ENCODE assay signal across 12 cellular contexts in genomic region chr4:2057382-2058065, GRCh38. TPM values are rescaled to one million over a fixed set of nuclear protein-coding genes. Genes with fewer than 3 reads are reported as not detected.
DNase-seq lines count a peak whose midpoint lies in the region; ATAC-seq and TF ChIP-seq lines count a peak whose summit lies in the region.
"Had no signal": no experiment of that assay in that cellular context is flagged by ENCODE, and none has a peak within 500 bp of the region (broad histone marks: within the 10 kb centered on the region; RNA-seq: fewer than 3 reads in every experiment).

No MANE protein-coding gene starts in this region.

- H3K79me1 ChIP-seq in trophoblast cell (ENCODE audit: low read length), result no peaks in the 10 kb centered on the region

- H3K27ac Mint-ChIP-seq in T-helper 17 cell (no peak overlapping the region), endodermal cell (no peak overlapping the region)
- H3K27ac Mint-ChIP-seq: dendritic cell treated with granulocyte-macrophage colony-stimulating factor and Interleukin-4, amounts not matched to agents 40 ng/mL and 50 ng/mL, for 4 days had no signal

- no peaks in the 10 kb centered on the region for H3K4me1 ChIP-seq in endodermal cell (ENCODE audit: control insufficient read depth, insufficient read depth, low read length)
- H3K4me1 ChIP-seq in trophoblast cell (ENCODE audit: control insufficient read depth in 1 of 2, insufficient read depth in 2 of 2, low read length in 2 of 2), result peaks cover 3 to 5% of the 10 kb centered on the region in 2 experiments

- H3K14ac ChIP-seq in trophoblast cell (ENCODE audit: low read length), result no peak overlapping the region

- H3K4me2 ChIP-seq in trophoblast cell (ENCODE audit: low read length), result no peak overlapping the region

- no peak overlapping the region for H2AK5ac ChIP-seq in trophoblast cell (ENCODE audit: low read length)

- no peak overlapping the region for H2BK5ac ChIP-seq in trophoblast cell (ENCODE audit: low read depth, low read length, poor library complexity)

- H4K91ac ChIP-seq in trophoblast cell (ENCODE audit: low read depth, low read length), result no peak overlapping the region

- no peak overlapping the region for H2AFZ ChIP-seq in trophoblast cell (ENCODE audit: insufficient read depth, low read length, poor library complexity)

- H3K27me3 ChIP-seq in endodermal cell (ENCODE audit: control insufficient read depth, insufficient read depth, low read length, poor library complexity, severe bottlenecking), result peaks cover 63% of the 10 kb centered on the region
- peaks cover 43% of the 10 kb centered on the region for H3K27me3 ChIP-seq in trophoblast cell (ENCODE audit: insufficient read depth, low read length)

- H4K12ac ChIP-seq in trophoblast cell (ENCODE audit: low read depth, low read length), result no peak overlapping the region

- no peak overlapping the region for H3K18ac ChIP-seq in trophoblast cell (ENCODE audit: low read length)

- no peaks in the 10 kb centered on the region for H3K36me3 ChIP-seq in endodermal cell (ENCODE audit: control insufficient read depth, insufficient read depth, low read length)
- H3K36me3 ChIP-seq in trophoblast cell (ENCODE audit: control insufficient read depth in 1 of 2, insufficient read depth in 2 of 2, low read length in 2 of 2), result no peaks in the 10 kb centered on the region

- no peak overlapping the region for H2BK12ac ChIP-seq in trophoblast cell (ENCODE audit: low read length)

- H3K27me3 Mint-ChIP-seq in activated T-cell treated with anti-CD3 and anti-CD28 coated beads, Interleukin-2, amount 50 U/mL, for 4 hours (ENCODE audit: low read depth), result peaks cover 44% of the 10 kb centered on the region
- H3K27me3 Mint-ChIP-seq in T-helper 17 cell (peaks cover 47% of the 10 kb centered on the region), endodermal cell (ENCODE audit: insufficient read depth) (peaks cover 62% of the 10 kb centered on the region)

- H3K23ac ChIP-seq in trophoblast cell (ENCODE audit: low read length), result peak overlapping the region; percentile 52

- TF ChIP-seq CTCF in endodermal cell (conservative IDR thresholded peaks at IDR 0.05), result no peak

- H3K4me3 ChIP-seq in endodermal cell (ENCODE audit: low read length) (no peak overlapping the region), trophoblast cell (ENCODE audit: low read depth, low read length) (no peak overlapping the region)

- 71 to 76% methylated on average over 22 to 26 of the region's 26 CpGs for whole genome bisulfite sequencing in endodermal cell (ENCODE audit: insufficient coverage in 1 of 2, insufficient read length in 1 of 2), 2 experiments
- no CpG with 5 or more reads among the region's 26 CpGs for WGBS in trophoblast cell (ENCODE audit: extremely low coverage, insufficient coverage, insufficient read length)

- no peak overlapping the region for H4K8ac ChIP-seq in trophoblast cell (ENCODE audit: low read depth, low read length)

- DNase-seq in activated T-cell treated with anti-CD3 and anti-CD28 coated beads, Interleukin-2, amount 50 U/mL, for 4 hours, result no peak
- DNase-seq in activated T-cell treated with anti-CD3 and anti-CD28 coated beads, Interleukin-2, amount 50 U/mL, for 48 hours, result no peak
- DNase-seq in T-helper 17 cell, result no peak
- DNase-seq in endodermal cell, result no peak
- DNase-seq in trophoblast cell, result peak in 1 of 2 donors; percentile 28
- no peak for DNase-seq in germinal center (ENCODE audit: low spot score)
- no peak for DNase-seq in 8988T
- DNase-seq: IMR-90, NCI-H1048 had no signal

- H3K36me3 Mint-ChIP-seq in activated T-cell treated with anti-CD3 and anti-CD28 coated beads, Interleukin-2, amount 50 U/mL, for 4 hours (ENCODE audit: insufficient read depth), result no peaks in the 10 kb centered on the region
- H3K36me3 Mint-ChIP-seq in T-helper 17 cell (ENCODE audit: low read depth) (peaks cover 2% of the 10 kb centered on the region), endodermal cell (ENCODE audit: low read depth) (no peaks in the 10 kb centered on the region)

- H3K9me3 Mint-ChIP-seq in activated T-cell treated with anti-CD3 and anti-CD28 coated beads, Interleukin-2, amount 50 U/mL, for 4 hours, result no peaks in the 10 kb centered on the region
- no peaks in the 10 kb centered on the region for H3K9me3 Mint-ChIP-seq in endodermal cell
- H3K9me3 Mint-ChIP-seq: dendritic cell treated with granulocyte-macrophage colony-stimulating factor and Interleukin-4, amounts not matched to agents 40 ng/mL and 50 ng/mL, for 4 days had no signal

- H3K27ac ChIP-seq in endodermal cell (ENCODE audit: low read depth, low read length) (no peak overlapping the region), trophoblast cell (ENCODE audit: low read depth, low read length) (no peak overlapping the region)
- H3K27ac ChIP-seq: SK-N-MC had no signal

- no peak overlapping the region for H2BK120ac ChIP-seq in trophoblast cell (ENCODE audit: insufficient read depth, low read length, poor library complexity)

- H3K79me2 ChIP-seq in trophoblast cell (ENCODE audit: control insufficient read depth, insufficient read depth, low read length, poor library complexity), result no peaks in the 10 kb centered on the region

- H3K9me3 ChIP-seq in T-helper 17 cell (ENCODE audit: control insufficient read depth, low read length, poor library complexity, severe bottlenecking), result no peaks in the 10 kb centered on the region
- H3K9me3 ChIP-seq in endodermal cell (ENCODE audit: control insufficient read depth, low read length), result no peaks in the 10 kb centered on the region
- H3K9me3 ChIP-seq in trophoblast cell (ENCODE audit: insufficient read depth, low read depth, low read length), result peaks cover 7% of the 10 kb centered on the region

- H3K4me3 Mint-ChIP-seq in activated T-cell treated with anti-CD3 and anti-CD28 coated beads, Interleukin-2, amount 50 U/mL, for 4 hours, result peak overlapping the region; percentile 71
- H3K4me3 Mint-ChIP-seq in T-helper 17 cell (peak overlapping the region; percentile 53), endodermal cell (peak overlapping the region; percentile 48)

- ATAC-seq in activated T-cell treated with anti-CD3 and anti-CD28 coated beads, Interleukin-2, amount 50 U/mL, for 4 hours, result no peak
- ATAC-seq in T-helper 17 cell (no peak), HG02610 (IDR thresholded peaks at IDR 0.05; ENCODE audit: unreplicated experiment) (no peak)

- no peak overlapping the region for H3K9ac ChIP-seq in endodermal cell (ENCODE audit: extremely low read depth, low read length, poor library complexity, severe bottlenecking)
- H3K9ac ChIP-seq in trophoblast cell (ENCODE audit: low read length), result no peak overlapping the region

- H3K4me1 Mint-ChIP-seq in activated T-cell treated with anti-CD3 and anti-CD28 coated beads, Interleukin-2, amount 50 U/mL, for 4 hours (ENCODE audit: low read depth), result peaks cover 2% of the 10 kb centered on the region
- H3K4me1 Mint-ChIP-seq in T-helper 17 cell, result peaks cover 3% of the 10 kb centered on the region
- no peaks in the 10 kb centered on the region for H3K4me1 Mint-ChIP-seq in endodermal cell

- H3K4ac ChIP-seq in trophoblast cell (ENCODE audit: low read depth, low read length), result no peak overlapping the region

RNA-seq across cellular contexts. Expression of gene NAT8L, which starts 1.6 kb away (rescaled TPM):
- total RNA-seq in activated T-cell treated with anti-CD3 and anti-CD28 coated beads, Interleukin-2, amount 50 U/mL, for 4 hours, result 1 to 10 TPM in 1 of 3 donors, under 1 TPM in 2; 0.71 to 1.2 (median 0.82) TPM
- total RNA-seq in T-helper 17 cell (not detected), endodermal cell (1 to 10 TPM; 5.0 to 6.4 TPM)
- polyA plus RNA-seq in endodermal cell (2013, experiment 1 of 2), result 13.4 TPM
- 11.1 TPM for polyA plus RNA-seq in endodermal cell (2013, experiment 2 of 2)
- 0.30 and 0.35 TPM in 2 replicates for polyA plus RNA-seq in trophoblast cell (2013)
- total RNA-seq: IMR-90 had no signal

RNA-seq across cellular contexts. Expression of gene NELFA, which starts 48.8 kb away (rescaled TPM):
- 10 to 100 TPM; 58.1 to 62.5 (median 59.8) TPM for total RNA-seq in activated T-cell treated with anti-CD3 and anti-CD28 coated beads, Interleukin-2, amount 50 U/mL, for 4 hours
- total RNA-seq in T-helper 17 cell, result 10 to 100 TPM; 40.7 to 47.2 TPM
- 10 to 100 TPM; 54.8 to 60.1 TPM for total RNA-seq in endodermal cell
- polyA plus RNA-seq in endodermal cell (2013, experiment 1 of 2), result 43.8 TPM
- 43.0 TPM for polyA plus RNA-seq in endodermal cell (2013, experiment 2 of 2)
- polyA plus RNA-seq in trophoblast cell (2013), result 27.2 and 27.8 TPM in 2 replicates
